ENCODE assay signal across 32 cellular contexts in genomic region chr14:99454246-99454645, GRCh38.
"Had no signal": no experiment of that assay in that cellular context is flagged by ENCODE, and none has a peak within 500 bp of the region (broad histone marks: within the 10 kb centered on the region; RNA-seq: fewer than 3 reads in every experiment).

No MANE protein-coding gene starts in this region.

- H3K4me3 ChIP-seq: colonic mucosa, gastroesophageal sphincter, ovary, skin epidermis, stomach, thyroid gland, upper lobe of left lung had no signal

- ATAC-seq: activated CD4-positive, CD25-positive, alpha-beta regulatory T cell treated with anti-CD3 and anti-CD28 coated beads, Interleukin-2, amount 50 U/mL, for 24 hours; activated naive CD8-positive, alpha-beta T cell treated with anti-CD3 and anti-CD28 coated beads, Interleukin-2, amount 50 U/mL, for 24 hours; activated T-cell treated with anti-CD3 and anti-CD28 coated beads, Interleukin-2, amount 50 U/mL, for 4 hours; activated T-helper 17 cell treated with anti-CD3 and anti-CD28 coated beads, Interleukin-2, amount 50 U/mL, for 72 hours; gastroesophageal sphincter; sciatic nerve; stimulated activated naive B cell treated with anti-CD40 and anti-IgM and Interleukin-4, amounts not matched to agents 10 μg/mL and 1 μg/mL and 100 μg/mL, for 72 hours had no signal

- H3K27me3 Mint-ChIP-seq: activated CD4-positive, alpha-beta memory T cell treated with anti-CD3 and anti-CD28 coated beads for 36 hours; activated naive CD4-positive, alpha-beta T cell treated with anti-CD3 and anti-CD28 coated beads, Interleukin-2, amount 50 U/mL, for 24 hours; activated naive CD8-positive, alpha-beta T cell treated with anti-CD3 and anti-CD28 coated beads, Interleukin-2, amount 50 U/mL, for 24 hours; activated T-helper 17 cell treated with anti-CD3 and anti-CD28 coated beads, Interleukin-2, amount 50 U/mL, for 72 hours; central memory CD8-positive, alpha-beta T cell; naive B cell; progenitor cell of endocrine pancreas; stimulated activated naive B cell treated with anti-CD40 and anti-IgM and Interleukin-4, amounts not matched to agents 10 μg/mL and 1 μg/mL and 100 μg/mL, for 72 hours had no signal

- H3K36me3 ChIP-seq: ovary had no signal

- H3K4me1 Mint-ChIP-seq: activated naive CD8-positive, alpha-beta T cell treated with anti-CD3 and anti-CD28 coated beads, Interleukin-2, amount 50 U/mL, for 24 hours; activated T-helper 17 cell treated with anti-CD3 and anti-CD28 coated beads, Interleukin-2, amount 50 U/mL, for 72 hours; mesothelial cell of epicardium; naive B cell; stimulated activated naive B cell treated with anti-CD40 and anti-IgM and Interleukin-4, amounts not matched to agents 10 μg/mL and 1 μg/mL and 100 μg/mL, for 72 hours had no signal

- H3K27me3 ChIP-seq: colonic mucosa, gastroesophageal sphincter, neutrophil, ovary, stomach, thyroid gland, upper lobe of left lung had no signal

- H3K9me3 Mint-ChIP-seq: activated CD4-positive, alpha-beta memory T cell treated with anti-CD3 and anti-CD28 coated beads for 36 hours; activated naive CD4-positive, alpha-beta T cell treated with anti-CD3 and anti-CD28 coated beads, Interleukin-2, amount 50 U/mL, for 24 hours; activated naive CD8-positive, alpha-beta T cell treated with anti-CD3 and anti-CD28 coated beads, Interleukin-2, amount 50 U/mL, for 24 hours; activated T-cell treated with anti-CD3 and anti-CD28 coated beads, Interleukin-2, amount 50 U/mL, for 4 hours; activated T-helper 17 cell treated with anti-CD3 and anti-CD28 coated beads, Interleukin-2, amount 50 U/mL, for 72 hours; central memory CD8-positive, alpha-beta T cell; mesothelial cell of epicardium; naive B cell; nephron progenitor cell; stimulated activated naive B cell treated with anti-CD40 and anti-IgM and Interleukin-4, amounts not matched to agents 10 μg/mL and 1 μg/mL and 100 μg/mL, for 72 hours; T-helper 1 cell treated with Interleukin-12 subunit alpha and Interleukin-12 subunit beta and Interleukin-4 antibody, amounts not matched to agents 30 μg/mL and 1 μg/mL, for 36 hours had no signal

- H3K27ac ChIP-seq: colonic mucosa, gastroesophageal sphincter, neutrophil, ovary, skin epidermis, stomach, thyroid gland, upper lobe of left lung, WERI-Rb-1 had no signal

- DNase-seq: activated CD4-positive, alpha-beta memory T cell treated with anti-CD3 and anti-CD28 coated beads for 36 hours; activated CD4-positive, alpha-beta T cell treated with anti-CD3 and anti-CD28 coated beads for 48 hours; activated CD8-positive, alpha-beta memory T cell treated with anti-CD3 and anti-CD28 coated beads, Interleukin-2, amount 50 U/mL, for 4 hours; activated gamma-delta T cell treated with Interleukin-2 at 50 U/mL for 16 hours; activated naive CD8-positive, alpha-beta T cell treated with anti-CD3 and anti-CD28 coated beads, Interleukin-2, amount 50 U/mL, for 24 hours; activated T-cell treated with anti-CD3 and anti-CD28 coated beads, Interleukin-2, amount 50 U/mL, for 4 hours; colonic mucosa; effector CD8-positive, alpha-beta T cell; hippocampal formation; naive B cell; nephron progenitor cell; ovary; stimulated activated CD4-positive, alpha-beta T cell treated with anti-CD3 and anti-CD28 coated beads, Interleukin-12 subunit alpha, Interleukin-12 subunit beta, amount 100 ng/mL, for 4 hours; stimulated activated CD4-positive, alpha-beta T cell treated with anti-CD3 and anti-CD28 coated beads, Interleukin-4, amount 100 ng/mL, for 4 hours; stimulated activated CD8-positive, alpha-beta memory T cell treated with anti-CD3 and anti-CD28 coated beads, Interleukin-4, amount 100 ng/mL, for 48 hours; stimulated activated naive B cell treated with anti-CD40 and anti-IgM and Interleukin-4, amounts not matched to agents 10 μg/mL and 1 μg/mL and 100 μg/mL, for 72 hours; stomach; T-helper 9 cell; thyroid gland; upper lobe of left lung; WERI-Rb-1 had no signal

- H3K9me3 ChIP-seq: colonic mucosa, gastroesophageal sphincter, neutrophil, ovary, stomach, thyroid gland, upper lobe of left lung had no signal

- H3K27ac Mint-ChIP-seq: activated CD4-positive, alpha-beta memory T cell treated with anti-CD3 and anti-CD28 coated beads for 36 hours; activated naive CD4-positive, alpha-beta T cell treated with anti-CD3 and anti-CD28 coated beads, Interleukin-2, amount 50 U/mL, for 24 hours; activated naive CD8-positive, alpha-beta T cell treated with anti-CD3 and anti-CD28 coated beads, Interleukin-2, amount 50 U/mL, for 24 hours; mesothelial cell of epicardium; nephron progenitor cell; stimulated activated naive B cell treated with anti-CD40 and anti-IgM and Interleukin-4, amounts not matched to agents 10 μg/mL and 1 μg/mL and 100 μg/mL, for 72 hours; T-helper 1 cell treated with Interleukin-12 subunit alpha and Interleukin-12 subunit beta and Interleukin-4 antibody, amounts not matched to agents 30 μg/mL and 1 μg/mL, for 36 hours had no signal

- H3K4me1 ChIP-seq: colonic mucosa, gastroesophageal sphincter, stomach, thyroid gland, upper lobe of left lung had no signal

- H3K4me3 Mint-ChIP-seq: activated CD4-positive, alpha-beta memory T cell treated with anti-CD3 and anti-CD28 coated beads for 36 hours; activated naive CD4-positive, alpha-beta T cell treated with anti-CD3 and anti-CD28 coated beads, Interleukin-2, amount 50 U/mL, for 24 hours; activated naive CD8-positive, alpha-beta T cell treated with anti-CD3 and anti-CD28 coated beads, Interleukin-2, amount 50 U/mL, for 24 hours; activated T-cell treated with anti-CD3 and anti-CD28 coated beads, Interleukin-2, amount 50 U/mL, for 4 hours; activated T-helper 17 cell treated with anti-CD3 and anti-CD28 coated beads, Interleukin-2, amount 50 U/mL, for 72 hours; central memory CD8-positive, alpha-beta T cell; mesothelial cell of epicardium; naive B cell; nephron progenitor cell; stimulated activated naive B cell treated with anti-CD40 and anti-IgM and Interleukin-4, amounts not matched to agents 10 μg/mL and 1 μg/mL and 100 μg/mL, for 72 hours; T-helper 1 cell treated with Interleukin-12 subunit alpha and Interleukin-12 subunit beta and Interleukin-4 antibody, amounts not matched to agents 30 μg/mL and 1 μg/mL, for 36 hours had no signal
